ENCODE assay signal across 2 cellular contexts in the genomic region with DNA sequence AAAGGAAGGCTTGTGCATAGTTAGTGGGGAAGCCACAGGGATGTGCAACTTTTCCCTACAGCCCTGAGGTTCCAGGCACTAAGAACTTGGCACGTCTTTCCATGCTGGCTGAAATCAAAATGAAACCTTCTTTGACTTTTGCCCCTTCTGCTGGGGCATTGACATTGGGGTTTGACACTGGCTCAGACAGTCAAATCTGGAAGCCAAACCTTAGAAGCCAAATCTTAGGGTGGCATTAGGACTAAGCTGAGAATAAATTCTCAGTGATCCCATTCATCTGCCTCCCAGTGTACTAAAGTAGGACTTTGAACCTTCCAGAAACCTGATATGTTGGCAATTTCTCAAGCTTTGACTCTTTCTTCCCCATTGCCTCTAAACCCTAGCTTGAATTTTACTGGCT.
TF ChIP-seq lines count a peak whose summit lies in the region.

No MANE protein-coding gene starts in this region.

TF ChIP-seq in HepG2, 621 proteins besides CTCF, POLR2A, EP300 and RAD21 (continued from another document and continues in another):
- TF ChIP-seq, protein P1, sequence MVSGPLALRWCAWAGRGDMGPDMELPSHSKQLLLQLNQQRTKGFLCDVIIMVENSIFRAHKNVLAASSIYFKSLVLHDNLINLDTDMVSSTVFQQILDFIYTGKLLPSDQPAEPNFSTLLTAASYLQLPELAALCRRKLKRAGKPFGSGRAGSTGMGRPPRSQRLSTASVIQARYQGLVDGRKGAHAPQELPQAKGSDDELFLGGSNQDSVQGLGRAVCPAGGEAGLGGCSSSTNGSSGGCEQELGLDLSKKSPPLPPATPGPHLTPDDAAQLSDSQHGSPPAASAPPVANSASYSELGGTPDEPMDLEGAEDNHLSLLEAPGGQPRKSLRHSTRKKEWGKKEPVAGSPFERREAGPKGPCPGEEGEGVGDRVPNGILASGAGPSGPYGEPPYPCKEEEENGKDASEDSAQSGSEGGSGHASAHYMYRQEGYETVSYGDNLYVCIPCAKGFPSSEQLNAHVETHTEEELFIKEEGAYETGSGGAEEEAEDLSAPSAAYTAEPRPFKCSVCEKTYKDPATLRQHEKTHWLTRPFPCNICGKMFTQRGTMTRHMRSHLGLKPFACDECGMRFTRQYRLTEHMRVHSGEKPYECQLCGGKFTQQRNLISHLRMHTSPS (CRISPR knock-in tag; IDR thresholded peaks at IDR 0.05; ENCODE audit: low read depth), result no peak
- TF ChIP-seq, protein P2, sequence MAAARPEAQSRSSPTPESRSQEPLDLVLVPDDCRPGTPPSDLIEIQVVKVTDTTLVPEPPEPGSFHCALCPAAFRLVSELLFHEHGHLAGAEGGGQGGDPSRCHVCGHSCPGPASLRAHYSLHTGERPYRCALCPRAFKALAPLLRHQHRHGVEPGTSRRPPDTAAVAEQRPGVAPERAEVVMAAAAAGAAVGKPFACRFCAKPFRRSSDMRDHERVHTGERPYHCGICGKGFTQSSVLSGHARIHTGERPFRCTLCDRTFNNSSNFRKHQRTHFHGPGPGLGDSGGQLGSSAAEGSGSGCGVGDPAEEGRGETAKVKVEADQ (CRISPR knock-in tag; IDR thresholded peaks at IDR 0.05; ENCODE audit: borderline replicate concordance), result no peak
- TF ChIP-seq ZNF407 (CRISPR knock-in tag; IDR thresholded peaks at IDR 0.05; ENCODE audit: not compliant biosample characterization) (no peak), HOXA7 (CRISPR knock-in tag; IDR thresholded peaks at IDR 0.05) (no peak), RBAK (CRISPR knock-in tag; IDR thresholded peaks at IDR 0.05) (no peak)
- TF ChIP-seq, protein P3, sequence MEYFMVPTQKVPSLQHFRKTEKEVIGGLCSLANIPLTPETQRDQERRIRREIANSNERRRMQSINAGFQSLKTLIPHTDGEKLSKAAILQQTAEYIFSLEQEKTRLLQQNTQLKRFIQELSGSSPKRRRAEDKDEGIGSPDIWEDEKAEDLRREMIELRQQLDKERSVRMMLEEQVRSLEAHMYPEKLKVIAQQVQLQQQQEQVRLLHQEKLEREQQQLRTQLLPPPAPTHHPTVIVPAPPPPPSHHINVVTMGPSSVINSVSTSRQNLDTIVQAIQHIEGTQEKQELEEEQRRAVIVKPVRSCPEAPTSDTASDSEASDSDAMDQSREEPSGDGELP (IDR thresholded peaks at IDR 0.05; ENCODE audit: borderline replicate concordance, low read depth), result no peak
- TF ChIP-seq, protein P4, sequence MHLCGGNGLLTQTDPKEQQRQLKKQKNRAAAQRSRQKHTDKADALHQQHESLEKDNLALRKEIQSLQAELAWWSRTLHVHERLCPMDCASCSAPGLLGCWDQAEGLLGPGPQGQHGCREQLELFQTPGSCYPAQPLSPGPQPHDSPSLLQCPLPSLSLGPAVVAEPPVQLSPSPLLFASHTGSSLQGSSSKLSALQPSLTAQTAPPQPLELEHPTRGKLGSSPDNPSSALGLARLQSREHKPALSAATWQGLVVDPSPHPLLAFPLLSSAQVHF (CRISPR knock-in tag; IDR thresholded peaks at IDR 0.05), result no peak

TF ChIP-seq in SK-N-SH treated with all-trans-retinoic acid at 6 μM for 48 hours, 23 proteins besides CTCF, POLR2A, EP300 and RAD21 (continued from another document):
- TF ChIP-seq ESRRG (CRISPR knock-in tag; IDR thresholded peaks at IDR 0.05), result no peak
- TF ChIP-seq SNAI2 (CRISPR knock-in tag; IDR thresholded peaks at IDR 0.05), result no peak
- no peak for TF ChIP-seq POU6F1 (CRISPR knock-in tag; IDR thresholded peaks at IDR 0.05; ENCODE audit: borderline replicate concordance, low read depth)
- TF ChIP-seq GLIS3 (CRISPR knock-in tag; IDR thresholded peaks at IDR 0.05), result no peak
- no peak for TF ChIP-seq TCF4 (CRISPR knock-in tag; IDR thresholded peaks at IDR 0.05; ENCODE audit: borderline replicate concordance)
- TF ChIP-seq PPARA (CRISPR knock-in tag; IDR thresholded peaks at IDR 0.05; ENCODE audit: borderline replicate concordance), result no peak
- TF ChIP-seq ZNF565 (CRISPR knock-in tag; conservative IDR thresholded peaks at IDR 0.05; ENCODE audit: low read depth), result no peak
- no peak for TF ChIP-seq ARNTL (CRISPR knock-in tag; IDR thresholded peaks at IDR 0.05; ENCODE audit: borderline replicate concordance, low read depth)
- no peak for TF ChIP-seq ZFP30 (CRISPR knock-in tag; IDR thresholded peaks at IDR 0.05)
- TF ChIP-seq, protein P5, sequence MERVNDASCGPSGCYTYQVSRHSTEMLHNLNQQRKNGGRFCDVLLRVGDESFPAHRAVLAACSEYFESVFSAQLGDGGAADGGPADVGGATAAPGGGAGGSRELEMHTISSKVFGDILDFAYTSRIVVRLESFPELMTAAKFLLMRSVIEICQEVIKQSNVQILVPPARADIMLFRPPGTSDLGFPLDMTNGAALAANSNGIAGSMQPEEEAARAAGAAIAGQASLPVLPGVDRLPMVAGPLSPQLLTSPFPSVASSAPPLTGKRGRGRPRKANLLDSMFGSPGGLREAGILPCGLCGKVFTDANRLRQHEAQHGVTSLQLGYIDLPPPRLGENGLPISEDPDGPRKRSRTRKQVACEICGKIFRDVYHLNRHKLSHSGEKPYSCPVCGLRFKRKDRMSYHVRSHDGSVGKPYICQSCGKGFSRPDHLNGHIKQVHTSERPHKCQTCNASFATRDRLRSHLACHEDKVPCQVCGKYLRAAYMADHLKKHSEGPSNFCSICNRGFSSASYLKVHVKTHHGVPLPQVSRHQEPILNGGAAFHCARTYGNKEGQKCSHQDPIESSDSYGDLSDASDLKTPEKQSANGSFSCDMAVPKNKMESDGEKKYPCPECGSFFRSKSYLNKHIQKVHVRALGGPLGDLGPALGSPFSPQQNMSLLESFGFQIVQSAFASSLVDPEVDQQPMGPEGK (CRISPR knock-in tag; IDR thresholded peaks at IDR 0.05; ENCODE audit: borderline replicate concordance), result no peak
